ENCODE assay signal across 21 cellular contexts in genomic region chr16:5850632-5851175, GRCh38.
"Had no signal": no experiment of that assay in that cellular context is flagged by ENCODE, and none has a peak within 500 bp of the region (broad histone marks: within the 10 kb centered on the region; RNA-seq: fewer than 3 reads in every experiment).

No MANE protein-coding gene starts in this region.

- H3K4me1 ChIP-seq: SJSA1 had no signal

- H3K9ac ChIP-seq: SK-N-SH had no signal

- DNase-seq: activated CD4-positive, alpha-beta T cell treated with anti-CD3 and anti-CD28 coated beads, Interleukin-2, amount 10 ng/mL, durations not matched to agents 24 days and 14 days; activated CD4-positive, alpha-beta T cell treated with anti-CD3 and anti-CD28 coated beads, Interleukin-2, amount 50 U/mL, for 4 hours; activated CD8-positive, alpha-beta T cell treated with anti-CD3 and anti-CD28 coated beads for 36 hours; activated gamma-delta T cell; activated naive CD4-positive, alpha-beta T cell treated with Interleukin-2 at 50 U/mL for 16 hours; activated naive CD8-positive, alpha-beta T cell treated with anti-CD3 and anti-CD28 coated beads, Interleukin-2, amount 10 ng/mL, durations not matched to agents 7 days and 5 days; activated T-cell treated with anti-CD3 and anti-CD28 coated beads, Interleukin-2, amount 50 U/mL, for 24 hours; amygdala; KG1; NCI-H1105; NCI-H1417 treated with DMSO at 0.1 percent for 48 hours; NCI-H1694 treated with DMSO at 0.1 percent for 48 hours; NCI-H2029 treated with DMSO at 0.1 percent for 48 hours; NCI-H2107; NCI-H2171; NCI-H510A; NCI-H526; PC-9; SHP77; SK-N-SH had no signal

- H3K4me3 ChIP-seq: PC-9, SJSA1 had no signal

- H3K9me3 ChIP-seq: SJSA1, SK-N-SH had no signal

- H3K36me3 ChIP-seq: SJSA1 had no signal

- H3K4me2 ChIP-seq: PC-9, SK-N-SH had no signal

- H3K27ac ChIP-seq: PC-9, SJSA1 had no signal

- H2AFZ ChIP-seq: PC-9 had no signal

- H3K27me3 ChIP-seq: SJSA1 had no signal

- ATAC-seq: activated CD8-positive, alpha-beta T cell treated with anti-CD3 and anti-CD28 coated beads for 36 hours had no signal
